ENCODE assay signal across 8 cellular contexts in the genomic region with DNA sequence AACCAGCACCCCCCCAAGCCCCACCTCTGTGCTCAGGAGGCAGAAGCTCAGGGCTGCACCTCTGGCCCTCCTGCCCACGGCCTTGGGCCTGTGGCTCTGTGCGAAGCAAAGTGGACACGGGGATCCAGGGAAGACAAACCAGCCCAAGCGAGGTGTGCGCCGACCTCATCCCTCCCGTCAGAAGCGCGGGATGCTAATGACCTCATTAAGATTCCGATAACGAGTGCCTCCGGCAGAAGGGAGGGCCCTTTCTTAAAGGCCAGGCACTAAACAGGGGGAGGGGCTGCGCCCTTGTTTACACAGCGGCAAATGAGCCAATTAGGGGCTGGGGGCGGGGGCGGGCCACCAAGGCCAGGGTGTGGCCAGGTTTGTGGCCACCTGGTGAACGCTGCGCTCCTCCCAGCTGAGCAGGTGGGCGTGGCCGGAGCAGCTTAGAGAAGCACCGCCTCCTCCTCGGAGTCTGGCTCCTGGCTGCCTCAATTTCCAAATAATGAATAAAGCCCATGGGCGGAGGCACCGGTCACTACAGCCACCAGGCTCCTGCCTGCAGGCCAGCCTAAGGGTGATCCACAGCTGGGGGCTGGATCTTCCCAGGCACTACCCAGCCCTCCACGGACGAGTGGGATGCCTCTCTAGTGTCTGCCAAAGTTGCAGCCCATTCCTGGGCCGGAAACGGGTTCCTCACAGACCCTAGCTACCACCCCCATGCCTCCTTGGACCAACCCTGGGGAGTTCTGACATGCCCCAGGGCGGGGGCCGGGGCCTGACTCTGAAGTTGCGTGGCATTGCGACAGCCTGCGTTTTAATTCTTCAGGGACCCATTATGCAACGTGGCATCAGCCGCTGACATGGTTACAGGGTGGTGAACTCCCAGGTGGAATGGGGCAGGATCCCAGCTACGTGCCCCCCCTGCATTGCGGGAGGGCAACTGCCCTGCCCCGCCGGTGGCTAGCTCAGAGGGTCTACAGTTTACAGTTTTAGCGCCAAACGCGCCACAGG. TPM values are rescaled to one million over a fixed set of nuclear protein-coding genes. Genes with fewer than 3 reads are reported as not detected.
DNase-seq lines count a peak whose midpoint lies in the region; ATAC-seq and TF ChIP-seq lines count a peak whose summit lies in the region.

No MANE protein-coding gene starts in this region.

- 61 to 69% (median 65%) methylated on average over 28 to 42 of the region's 42 CpGs for WGBS in spleen, 5 donors

- H3K36me3 ChIP-seq in cardiac muscle cell = no peaks in the 10 kb centered on the region
- H3K36me3 ChIP-seq in left ventricle myocardium inferior = peaks cover 30% of the 10 kb centered on the region
- peaks cover 3 to 46% (median 23%) of the 10 kb centered on the region in 6 donors for H3K36me3 ChIP-seq in spleen

- H3K27ac ChIP-seq in cardiac muscle cell = no peak overlapping the region
- peak overlapping the region; percentile 95 for H3K27ac ChIP-seq in left ventricle myocardium inferior (replicated peaks)
- peak overlapping the region in 6 of 8 donors; percentile 14 to 99 (median 98) for H3K27ac ChIP-seq in spleen

- H3K4me1 ChIP-seq in cardiac muscle cell (ENCODE audit: low read depth) (peaks cover 56% of the 10 kb centered on the region), left ventricle myocardium inferior (peaks cover 84% of the 10 kb centered on the region), spleen (peaks cover 33 to 89% (median 82%) of the 10 kb centered on the region in 6 donors)

- TF ChIP-seq CTCF in cardiac muscle cell (IDR thresholded peaks at IDR 0.05; ENCODE audit: low read depth, low read length) (no peak), left ventricle myocardium inferior (IDR thresholded peaks at IDR 0.05; ENCODE audit: borderline replicate concordance) (no peak), spleen (IDR thresholded peaks at IDR 0.05 in 8 of 11, conservative IDR thresholded peaks at IDR 0.05 in 3 of 11) (no peak)

- DNase-seq in cardiac muscle cell (ENCODE audit: low read depth in 1 of 2, low spot score in 1 of 2) = peak; percentile 44 to 58
- no peak for DNase-seq in Right ventricle myocardium inferior (ENCODE audit: missing footprints)
- DNase-seq in SKM-1 treated with dmso at 0.1 percent for 144 hours (lab: John Stamatoyannopoulos, UW; ENCODE audit: unreplicated experiment) = peak; percentile 73
- DNase-seq in left ventricle myocardium inferior = no peak
- DNase-seq in spleen = peak; percentile 85

- H3K4me3 ChIP-seq in cardiac muscle cell (no peak overlapping the region), left ventricle myocardium inferior (peak overlapping the region; percentile 92), spleen (peak overlapping the region; percentile 77 to 96 (median 88))

- H3K27me3 ChIP-seq in cardiac muscle cell (peaks cover 51% of the 10 kb centered on the region), left ventricle myocardium inferior (ENCODE audit: low read depth) (peaks cover 17% of the 10 kb centered on the region), spleen (replicated peaks in 1 of 7) (peaks cover 5 to 19% (median 18%) of the 10 kb centered on the region in 7 donors)

- intact Hi-C loops in Right ventricle myocardium inferior (cut with DNase I) = no loop called here
- intact Hi-C loops in left ventricle myocardium inferior (cut with micrococcal nuclease) = no loop called here
- intact Hi-C loops in spleen (cut with DNase I; ENCODE audit: low total_unique reads) = loop anchor here (10.0 kb wide), 1 partner anchor 91 kb away; no protein-coding TSS in a partner anchor

- ATAC-seq in Right ventricle myocardium inferior (no peak), GM18909 (IDR thresholded peaks at IDR 0.05; ENCODE audit: poor library complexity, unreplicated experiment) (no peak), GM21367 (IDR thresholded peaks at IDR 0.05; ENCODE audit: unreplicated experiment) (no peak), HG03025 (IDR thresholded peaks at IDR 0.05; ENCODE audit: low FRiP score, unreplicated experiment) (no peak)

- TF ChIP-seq POLR2A in spleen (IDR thresholded peaks at IDR 0.05) = no peak

- H3K9me3 ChIP-seq in cardiac muscle cell (ENCODE audit: low read depth) (no peaks in the 10 kb centered on the region), left ventricle myocardium inferior (replicated peaks) (no peaks in the 10 kb centered on the region), spleen (peaks cover 0 to 4% (median 0%) of the 10 kb centered on the region in 8 donors)

RNA-seq across cellular contexts. Expression of a gene that starts 3.0 kb away (rescaled TPM):
- total RNA-seq in cardiac muscle cell (78.2 and 91.6 TPM in 2 replicates), Right ventricle myocardium inferior (23.7 TPM), left ventricle myocardium inferior (28.7 TPM), spleen (10 to 100 TPM; 23.4 to 48.0 (median 27.9) TPM)
- polyA plus RNA-seq in cardiac muscle cell (43.6 and 51.9 TPM in 2 replicates), spleen (10 to 100 TPM; 12.3 to 19.0 (median 13.2) TPM)

RNA-seq across cellular contexts. Expression of a gene that starts 39.4 kb away (rescaled TPM):
- total RNA-seq in cardiac muscle cell = 16.7 and 20.3 TPM in 2 replicates
- polyA plus RNA-seq in cardiac muscle cell = 8.2 and 13.8 TPM in 2 replicates
- 5.3 TPM for total RNA-seq in Right ventricle myocardium inferior
- 7.5 TPM for total RNA-seq in left ventricle myocardium inferior
- 1 to 10 TPM; 2.1 to 5.5 (median 3.2) TPM for total RNA-seq in spleen
- polyA plus RNA-seq in spleen = 1 to 10 TPM; 2.5 to 5.6 (median 4.5) TPM

RNA-seq across cellular contexts. Expression of a gene that starts 58.3 kb away (rescaled TPM):
- total RNA-seq in cardiac muscle cell = 35.3 and 51.1 TPM in 2 replicates
- 25.8 and 28.8 TPM in 2 replicates for polyA plus RNA-seq in cardiac muscle cell
- total RNA-seq in Right ventricle myocardium inferior = 4.2 TPM
- 2.6 TPM for total RNA-seq in left ventricle myocardium inferior
- 1 to 10 TPM; 1.9 to 6.2 (median 3.5) TPM for total RNA-seq in spleen
- 1 to 10 TPM in 2 of 3 donors, under 1 TPM in 1; 0.48 to 3.3 (median 1.4) TPM for polyA plus RNA-seq in spleen

Comparison
In these comparisons a context has a peak if more than half of its experiments do, and no peak if none do; other contexts are left out.
1. DNase-seq: peak in cardiac muscle cell (2 of 2), SKM-1 treated with dmso at 0.1 percent for 144 hours (single experiment) and spleen (single experiment); none in Right ventricle myocardium inferior (single experiment) and left ventricle myocardium inferior (single experiment).